28 cellular contexts compared by ENCODE assay signal in the genomic region with DNA sequence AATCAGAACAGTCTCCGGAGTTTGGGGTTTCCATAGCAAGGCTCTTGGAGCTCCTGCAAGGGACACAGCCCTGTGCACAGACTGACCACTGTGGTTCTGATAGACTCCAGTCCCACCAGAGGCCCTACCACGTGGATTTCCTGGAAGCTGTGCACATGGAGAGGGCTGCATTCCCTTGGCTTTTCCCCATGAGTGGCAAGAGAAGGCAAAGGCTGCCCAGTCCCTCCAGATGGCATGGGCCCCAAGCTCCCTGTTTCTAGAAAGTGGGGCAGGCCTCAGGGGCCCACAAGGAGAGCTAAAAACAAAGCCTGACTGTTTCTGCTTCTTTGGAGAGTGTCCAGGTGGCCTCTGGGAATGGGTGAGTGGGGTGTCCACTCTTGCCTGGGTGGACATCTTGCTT.
"Had no signal": no experiment of that assay in that cellular context is flagged by ENCODE, and none has a peak within 500 bp of the region (broad histone marks: within the 10 kb centered on the region; RNA-seq: fewer than 3 reads in every experiment).

No MANE protein-coding gene starts in this region.

- H3K36me3 Mint-ChIP-seq: immature natural killer cell; naive thymus-derived CD4-positive, alpha-beta T cell; stimulated activated memory B cell treated with anti-CD40 and anti-IgM and Interleukin-4, amounts not matched to agents 10 μg/mL and 1 μg/mL and 100 μg/mL, for 72 hours had no signal

- H3K4me1 Mint-ChIP-seq: central memory CD8-positive, alpha-beta T cell; endodermal cell; immature natural killer cell; naive thymus-derived CD4-positive, alpha-beta T cell; nephron progenitor cell; stimulated activated memory B cell treated with anti-CD40 and anti-IgM and Interleukin-4, amounts not matched to agents 10 μg/mL and 1 μg/mL and 100 μg/mL, for 72 hours had no signal

- H3K27me3 ChIP-seq: colonic mucosa, foreskin keratinocyte, heart right ventricle, right lobe of liver, spleen, testis, tibial nerve, upper lobe of right lung, vagina had no signal

- H3K9me3 Mint-ChIP-seq: central memory CD8-positive, alpha-beta T cell; endodermal cell; immature natural killer cell; naive thymus-derived CD4-positive, alpha-beta T cell; nephron progenitor cell; stimulated activated memory B cell treated with anti-CD40 and anti-IgM and Interleukin-4, amounts not matched to agents 10 μg/mL and 1 μg/mL and 100 μg/mL, for 72 hours; stimulated activated naive CD8-positive, alpha-beta T cell treated with anti-CD3 and anti-CD28 coated beads, Interleukin-15, Interleukin-2, amounts not matched to agents 100 ng/mL and 50 ng/mL, for 24 hours had no signal

- DNase-seq: colonic mucosa; effector CD4-positive, alpha-beta T cell; endodermal cell; erythroblast; foreskin keratinocyte; heart right ventricle; immature natural killer cell; left cardiac atrium; left ventricle myocardium inferior; lower lobe of right lung; mesenchymal stem cell; naive thymus-derived CD4-positive, alpha-beta T cell; nephron progenitor cell; retina; right lobe of liver; spleen; stimulated activated CD4-positive, alpha-beta T cell treated with anti-CD3 and anti-CD28 coated beads, Interleukin-15, amount 100 ng/mL, for 24 hours; stimulated activated CD4-positive, alpha-beta T cell treated with anti-CD3 and anti-CD28 coated beads, Interleukin-1b, Interleukin-23, amount 100 ng/mL, for 48 hours; stimulated activated CD4-positive, alpha-beta T cell treated with anti-CD3 and anti-CD28 coated beads, Interleukin-4, amount 100 ng/mL, for 24 hours; testis; upper lobe of right lung had no signal

- H3K27ac Mint-ChIP-seq: endodermal cell; immature natural killer cell; naive thymus-derived CD4-positive, alpha-beta T cell; nephron progenitor cell; stimulated activated memory B cell treated with anti-CD40 and anti-IgM and Interleukin-4, amounts not matched to agents 10 μg/mL and 1 μg/mL and 100 μg/mL, for 72 hours; stimulated activated naive CD8-positive, alpha-beta T cell treated with anti-CD3 and anti-CD28 coated beads, Interleukin-15, Interleukin-2, amounts not matched to agents 100 ng/mL and 50 ng/mL, for 24 hours had no signal

- H3K27ac ChIP-seq: colonic mucosa, foreskin keratinocyte, heart right ventricle, left ventricle myocardium inferior, lower lobe of right lung, neutrophil, right lobe of liver, spleen, testis, tibial nerve, upper lobe of right lung, vagina had no signal

- H3K4me1 ChIP-seq: colonic mucosa, foreskin keratinocyte, lower lobe of right lung, prostate gland, right lobe of liver, spleen, testis, tibial nerve, upper lobe of right lung, vagina had no signal

- H3K4me3 ChIP-seq: colonic mucosa, heart right ventricle, left ventricle myocardium inferior, lower lobe of right lung, prostate gland, right lobe of liver, spleen, testis, tibial nerve, upper lobe of right lung, vagina had no signal

- H3K9me3 ChIP-seq: colonic mucosa, heart right ventricle, left ventricle myocardium inferior, lower lobe of right lung, neutrophil, prostate gland, right lobe of liver, spleen, testis, tibial nerve, upper lobe of right lung, vagina had no signal

- H3K4me3 Mint-ChIP-seq: central memory CD8-positive, alpha-beta T cell; endodermal cell; immature natural killer cell; naive thymus-derived CD4-positive, alpha-beta T cell; nephron progenitor cell; stimulated activated memory B cell treated with anti-CD40 and anti-IgM and Interleukin-4, amounts not matched to agents 10 μg/mL and 1 μg/mL and 100 μg/mL, for 72 hours; stimulated activated naive CD8-positive, alpha-beta T cell treated with anti-CD3 and anti-CD28 coated beads, Interleukin-15, Interleukin-2, amounts not matched to agents 100 ng/mL and 50 ng/mL, for 24 hours had no signal

- H3K36me3 ChIP-seq: colonic mucosa, heart right ventricle, left ventricle myocardium inferior, lower lobe of right lung, neutrophil, prostate gland, right lobe of liver, spleen, tibial nerve, upper lobe of right lung, vagina had no signal
